In the genomic region with DNA sequence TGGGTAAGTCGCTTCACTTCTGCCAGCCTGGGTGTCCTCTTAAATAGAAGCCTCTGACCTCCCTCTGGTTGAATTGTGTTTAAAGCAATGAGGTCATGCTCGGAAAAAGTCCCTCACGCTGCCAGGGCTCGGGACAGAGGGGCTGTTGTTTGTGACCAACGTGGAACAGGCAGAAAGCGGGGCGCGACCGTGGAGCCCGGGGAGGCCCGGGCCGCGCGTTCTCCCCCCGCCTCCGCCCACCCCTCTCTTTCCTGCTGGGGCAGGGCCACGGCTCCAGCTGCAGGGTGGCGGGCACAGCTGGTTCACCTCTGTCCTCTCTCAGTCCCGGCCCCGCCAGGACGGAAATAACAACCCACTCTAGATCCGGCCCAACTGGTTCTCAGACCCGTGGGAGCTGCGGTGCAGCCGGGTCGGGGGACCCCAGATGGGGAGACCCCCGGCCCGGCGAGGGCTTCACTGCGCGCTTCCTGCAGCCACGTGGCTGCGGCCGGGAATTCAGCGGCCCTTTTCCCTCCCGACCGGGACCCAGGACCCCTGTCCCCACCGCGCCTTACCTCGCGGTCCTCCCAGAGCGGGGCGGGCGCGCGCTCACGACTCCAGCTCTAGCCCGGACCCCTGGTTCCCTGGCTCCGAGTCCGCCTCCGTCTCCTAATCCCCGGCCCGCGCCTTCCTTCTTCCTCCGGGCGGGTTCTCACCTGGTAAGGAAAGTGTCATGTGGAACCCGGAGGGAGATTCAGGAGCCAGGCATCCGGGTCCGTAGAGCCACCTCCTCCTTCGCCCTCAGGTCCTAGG, we compare ENCODE assay signal across 9 cellular contexts. TPM values are rescaled to one million over a fixed set of nuclear protein-coding genes. Genes with fewer than 3 reads are reported as not detected.
DNase-seq lines count a peak whose midpoint lies in the region; ATAC-seq, FAIRE-seq and TF ChIP-seq lines count a peak whose summit lies in the region.
"Had no signal": no experiment of that assay in that cellular context is flagged by ENCODE, and none has a peak within 500 bp of the region (broad histone marks: within the 10 kb centered on the region; RNA-seq: fewer than 3 reads in every experiment).

No MANE protein-coding gene starts in this region.

- TF ChIP-seq POLR2A in A549 (IDR thresholded peaks at IDR 0.05; ENCODE audit: low read length) (no peak), Peyer's patch (IDR thresholded peaks at IDR 0.05) (peak; percentile 5 to 24), esophagus muscularis mucosa (IDR thresholded peaks at IDR 0.05; ENCODE audit: low read depth) (no peak)

- CTCF ChIA-PET in A549 (lab: Yijun Ruan, JAX), result interaction anchor here (0.5 to 4.2 kb wide), 3 partner anchors 7 to 446 kb away, joined by 3 to 31 read pairs (median 3); no protein-coding TSS in a partner anchor

- no peaks in the 10 kb centered on the region for H3K36me3 ChIP-seq in Peyer's patch
- H3K36me3 ChIP-seq in esophagus muscularis mucosa, result no peaks in the 10 kb centered on the region
- H3K36me3 ChIP-seq in muscle layer of colon (ENCODE audit: insufficient read depth, low read length), result no peaks in the 10 kb centered on the region

- DNase-seq in A549 (ENCODE audit: low read depth in 1 of 2, low spot score in 1 of 2) (no peak), Peyer's patch (peak in 1 of 3 donors; percentile 77), esophagus muscularis mucosa (ENCODE audit: extremely low spot score) (no peak), activated T-cell treated with anti-CD3 and anti-CD28 coated beads for 4 hours (no peak)

- H3K27ac ChIP-seq in A549 (0 out of 6 replicates have a peak overlapping the region, but pooled peaks of 1 of the 2 experiments have one; percentile 29), Peyer's patch (peak overlapping the region; percentile 66 to 99 (median 89)), esophagus muscularis mucosa (replicated peaks in 1 of 4) (peak overlapping the region; percentile 71 to 83 (median 78)), muscle layer of colon (ENCODE audit: low read depth, low read length) (peak overlapping the region; percentile 42)

- intact Hi-C loops in esophagus muscularis mucosa (cut with DNase I), result no loop called here

- no peaks in the 10 kb centered on the region for H3K9me3 ChIP-seq in A549
- no peaks in the 10 kb centered on the region for H3K9me3 ChIP-seq in Peyer's patch
- no peaks in the 10 kb centered on the region for H3K9me3 ChIP-seq in esophagus muscularis mucosa
- H3K9me3 ChIP-seq in muscle layer of colon (ENCODE audit: low read length), result no peaks in the 10 kb centered on the region

- peak overlapping the region; percentile 30 for H3K4me2 ChIP-seq in A549

- H3K9ac ChIP-seq in muscle layer of colon (ENCODE audit: low read length), result no peak overlapping the region

- H3K27me3 ChIP-seq in Peyer's patch (no peaks in the 10 kb centered on the region), esophagus muscularis mucosa (peaks cover 0 to 53% (median 5%) of the 10 kb centered on the region in 4 donors), muscle layer of colon (ENCODE audit: control insufficient read depth in 1 of 2, insufficient read depth in 2 of 2, low read length in 2 of 2) (peaks cover 0 to 16% of the 10 kb centered on the region in 2 donors)

- TF ChIP-seq CTCF in A549 (IDR thresholded peaks at IDR 0.05) (no peak), Peyer's patch (IDR thresholded peaks at IDR 0.05) (no peak), esophagus muscularis mucosa (IDR thresholded peaks at IDR 0.05) (no peak)

- 47% methylated on average over 45 of the region's 60 CpGs for WGBS in A549 (ENCODE audit: missing lambda C conversion rate)
- WGBS in esophagus muscularis mucosa, result 6% methylated on average over 42 of the region's 60 CpGs

- ATAC-seq in A549, result peak in 1 of 2 experiments; percentile 15; a peak in 2 of 6 replicates
- no peak for ATAC-seq in GM21360 (IDR thresholded peaks at IDR 0.05; ENCODE audit: unreplicated experiment)
- ATAC-seq in GM19324 (IDR thresholded peaks at IDR 0.05; ENCODE audit: low FRiP score, unreplicated experiment), result no peak
- no peak for ATAC-seq in HG02885 (IDR thresholded peaks at IDR 0.05; ENCODE audit: poor library complexity, unreplicated experiment)

- no peak for FAIRE-seq in A549 (lab: Jason Lieb, UNC)

- H3K4me3 ChIP-seq in A549 (no peak overlapping the region), Peyer's patch (peak overlapping the region; percentile 35 to 71 (median 48)), esophagus muscularis mucosa (peak overlapping the region; percentile 50 to 64 (median 52)), muscle layer of colon (ENCODE audit: low read depth in 1 of 2, low read length in 2 of 2) (peak overlapping the region in 1 of 2 donors; percentile 18)

- TF ChIP-seq RAD21 in A549 (conservative IDR thresholded peaks at IDR 0.05 in 1 of 2, IDR thresholded peaks at IDR 0.05 in 1 of 2), result no peak

- TF ChIP-seq EP300 in A549 (IDR thresholded peaks at IDR 0.05), result no peak
- no peak for TF ChIP-seq EP300 in esophagus muscularis mucosa (IDR thresholded peaks at IDR 0.05)

- peaks cover 12% of the 10 kb centered on the region; the same call in 1 of the 3 replicates for H3K4me1 ChIP-seq in A549
- peaks cover 0 to 32% (median 0%) of the 10 kb centered on the region in 4 donors for H3K4me1 ChIP-seq in Peyer's patch
- H3K4me1 ChIP-seq in esophagus muscularis mucosa, result peaks cover 16 to 38% (median 36%) of the 10 kb centered on the region in 4 donors
- peaks cover 5% of the 10 kb centered on the region for H3K4me1 ChIP-seq in muscle layer of colon (ENCODE audit: insufficient read depth, low read length)

- POLR2A ChIA-PET in A549 (lab: Yijun Ruan, JAX), result no interaction called here

TF ChIP-seq in A549, 52 proteins besides CTCF, POLR2A, EP300 and RAD21:
- no peak for TF ChIP-seq HOXB13 (CRISPR knock-in tag; IDR thresholded peaks at IDR 0.05; ENCODE audit: low read depth)
- peak in 1 of 2 experiments; percentile 24; a peak in 1 of 5 replicates for TF ChIP-seq JUN (IDR thresholded peaks at IDR 0.05)
TF ChIP-seq in A549: peak in this region for 1.

RNA-seq across cellular contexts. Expression of a gene that starts 1.9 kb away (rescaled TPM):
- not detected in 2 replicates for polyA plus RNA-seq in A549 (2011; rRNA removed)
- 0.16 TPM in 1 of 2 replicates, not detected in the other for polyA plus RNA-seq in A549 (2012; cell fraction: cytosol; rRNA removed)
- not detected in 2 replicates for polyA plus RNA-seq in A549 (2012; cell fraction: nucleus; rRNA removed)
- polyA plus RNA-seq in A549 (2017; fragmentation: RNase III; extraction: RNeasy Plus Mini Kit Qiagen cat#74134 plus additional on column Dnase treatment), result not detected in 3 replicates
- not detected in 2 replicates for polyA minus RNA-seq in A549 (2011; rRNA and poly(A)+ RNA removed)
- 100 to 1,000 TPM in 1 of 4 donors, 10 to 100 TPM in 3; 38.0 to 133 (median 94.1) TPM for total RNA-seq in Peyer's patch
- 10 to 100 TPM; 10.8 to 27.1 (median 20.6) TPM for total RNA-seq in esophagus muscularis mucosa
- total RNA-seq: T-helper 1 cell treated with Interleukin-12 subunit alpha and Interleukin-12 subunit beta and Interleukin-4 antibody, amounts not matched to agents 30 ng/mL and 1 ng/mL, for 36 hours had no signal

RNA-seq across cellular contexts. Expression of a gene that starts 7.6 kb away (rescaled TPM):
- polyA plus RNA-seq in A549 (2011; rRNA removed), result 1.9 and 2.1 TPM in 2 replicates
- 1.6 and 2.8 TPM in 2 replicates for polyA plus RNA-seq in A549 (2012; cell fraction: cytosol; rRNA removed)
- polyA plus RNA-seq in A549 (2012; cell fraction: nucleus; rRNA removed), result 2.2 and 4.1 TPM in 2 replicates
- polyA plus RNA-seq in A549 (2017; fragmentation: RNase III; extraction: RNeasy Plus Mini Kit Qiagen cat#74134 plus additional on column Dnase treatment), result 3.8 to 4.9 TPM (median 4.1 TPM) in 3 replicates
- polyA minus RNA-seq in A549 (2011; rRNA and poly(A)+ RNA removed), result 3.7 and 5.1 TPM in 2 replicates
- total RNA-seq in Peyer's patch, result 10 to 100 TPM; 11.0 to 18.9 (median 15.8) TPM
- 1 to 10 TPM; 5.4 to 9.3 (median 8.1) TPM for total RNA-seq in esophagus muscularis mucosa

RNA-seq across cellular contexts. Expression of a gene that starts 22.2 kb away (rescaled TPM):
- polyA plus RNA-seq in A549 (2011; rRNA removed) (30.6 and 52.8 TPM in 2 replicates), A549 (2017; fragmentation: RNase III; extraction: RNeasy Plus Mini Kit Qiagen cat#74134 plus additional on column Dnase treatment) (137 to 148 TPM (median 140 TPM) in 3 replicates)
- polyA plus RNA-seq in A549 (2012; cell fraction: cytosol; rRNA removed), result 48.4 and 62.4 TPM in 2 replicates
- polyA plus RNA-seq in A549 (2012; cell fraction: nucleus; rRNA removed), result 643 and 655 TPM in 2 replicates
- 42.5 and 48.1 TPM in 2 replicates for polyA minus RNA-seq in A549 (2011; rRNA and poly(A)+ RNA removed)
- total RNA-seq in Peyer's patch (100 to 1,000 TPM; 154 to 481 (median 360) TPM), esophagus muscularis mucosa (100 to 1,000 TPM in 1 of 4 donors, 10 to 100 TPM in 3; 42.9 to 115 (median 72.2) TPM)

RNA-seq across cellular contexts. Expression of a gene that starts 31.4 kb away (rescaled TPM):
- polyA plus RNA-seq in A549 (2011; rRNA removed) (not detected in 2 replicates), A549 (2017; fragmentation: RNase III; extraction: RNeasy Plus Mini Kit Qiagen cat#74134 plus additional on column Dnase treatment) (not detected in 3 replicates)
- not detected in 2 replicates for polyA plus RNA-seq in A549 (2012; cell fraction: cytosol; rRNA removed)
- not detected in 2 replicates for polyA plus RNA-seq in A549 (2012; cell fraction: nucleus; rRNA removed)
- not detected in 2 replicates for polyA minus RNA-seq in A549 (2011; rRNA and poly(A)+ RNA removed)
- total RNA-seq in Peyer's patch (not detected), esophagus muscularis mucosa (not detected)

RNA-seq across cellular contexts. Expression of a gene that starts 55.9 kb away (rescaled TPM):
- polyA plus RNA-seq in A549 (2011; rRNA removed) (0.31 and 0.56 TPM in 2 replicates), A549 (2017; fragmentation: RNase III; extraction: RNeasy Plus Mini Kit Qiagen cat#74134 plus additional on column Dnase treatment) (0.15 to 0.32 TPM in 2 of 3 replicates, not detected in the other)
- polyA plus RNA-seq in A549 (2012; cell fraction: cytosol; rRNA removed), result 0.26 and 0.33 TPM in 2 replicates
- polyA plus RNA-seq in A549 (2012; cell fraction: nucleus; rRNA removed), result 0.48 and 0.50 TPM in 2 replicates
- 0.29 and 1.1 TPM in 2 replicates for polyA minus RNA-seq in A549 (2011; rRNA and poly(A)+ RNA removed)
- total RNA-seq in Peyer's patch (under 1 TPM in 1 of 4 donors, not detected in 3; 0.35 TPM), esophagus muscularis mucosa (1 to 10 TPM in 3 of 4 donors, under 1 TPM in 1; 0.83 to 8.0 (median 5.6) TPM)

Comparison
In these comparisons a context has a peak if more than half of its experiments do, and no peak if none do; other contexts are left out.
1. POLR2A ChIP-seq: peak in Peyer's patch (2 of 2); none in A549 (single experiment) and esophagus muscularis mucosa (single experiment).